ENCODE assay signal across 1 cellular context in genomic region chr3:180986366-180986765, GRCh38.
TF ChIP-seq lines count a peak whose summit lies in the region.

No MANE protein-coding gene starts in this region.

TF ChIP-seq in K562, 482 proteins besides CTCF, POLR2A, EP300 and RAD21:
- TF ChIP-seq TCF3 (CRISPR knock-in tag; IDR thresholded peaks at IDR 0.05) (peak; percentile 15; the same call in 1 of the 2 replicates), ARID1B (IDR thresholded peaks at IDR 0.05) (0 out of 2 replicates have a peak, but pooled peaks have one; percentile 20), ADNP (tag; IDR thresholded peaks at IDR 0.05) (peak; percentile 39; the same call in 1 of the 2 replicates), FOSL1 (tag; conservative IDR thresholded peaks at IDR 0.05) (peak; percentile 76), SMARCA4 (IDR thresholded peaks at IDR 0.05) (0 out of 2 replicates have a peak, but pooled peaks have one; percentile 23)
TF ChIP-seq in K562: peak in this region for 5; not testable (repeated sequence) for 477.
